Comparison of ENCODE assay signal across 10 cellular contexts in the genomic region with DNA sequence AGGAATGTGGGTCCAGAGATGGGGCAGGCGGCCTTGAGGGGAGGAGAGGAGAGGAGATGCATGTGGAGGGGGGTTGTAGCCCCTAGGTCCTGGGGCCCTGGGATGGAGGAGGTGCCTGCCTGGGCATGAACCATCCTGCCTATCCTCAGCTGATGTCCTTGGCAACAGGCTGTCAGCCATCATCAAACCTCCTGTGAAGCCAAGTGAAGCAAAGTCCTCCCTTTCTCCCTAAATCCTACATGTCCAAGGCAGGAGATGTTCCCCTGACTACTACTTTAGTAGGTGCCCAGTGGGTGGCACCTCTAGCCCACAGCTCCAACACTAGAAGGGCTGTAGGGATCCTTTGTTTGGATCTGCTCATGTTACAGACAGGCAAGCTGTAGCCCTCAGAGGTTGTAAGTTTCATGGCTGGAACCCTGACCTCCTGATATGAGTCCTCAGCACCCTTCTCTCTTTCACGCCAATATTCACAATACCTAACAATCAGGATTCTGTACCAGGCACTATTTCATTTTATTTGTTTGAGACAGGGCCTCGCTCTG.
DNase-seq lines count a peak whose midpoint lies in the region; ATAC-seq, FAIRE-seq and TF ChIP-seq lines count a peak whose summit lies in the region.
"Had no signal": no experiment of that assay in that cellular context is flagged by ENCODE, and none has a peak within 500 bp of the region (broad histone marks: within the 10 kb centered on the region; RNA-seq: fewer than 3 reads in every experiment).

No MANE protein-coding gene starts in this region.

- H3K4me3 Mint-ChIP-seq in Calu3 (ENCODE audit: low read depth, unreplicated experiment) (no peak overlapping the region), astrocyte (ENCODE audit: unreplicated experiment) (no peak overlapping the region)
- H3K4me3 Mint-ChIP-seq: type B pancreatic cell had no signal

- peak; percentile 58 for DNase-seq in Calu3
- peak; percentile 36 for DNase-seq in astrocyte (ENCODE audit: low read depth)
- DNase-seq in kidney tubule cell (ENCODE audit: low spot score): peak; percentile 48
- DNase-seq in GM19238 (ENCODE audit: insufficient read length, low spot score): no peak
- DNase-seq in CD1c-positive myeloid dendritic cell (ENCODE audit: extremely low spot score): no peak
- no peak for DNase-seq in activated naive CD4-positive, alpha-beta T cell (lab: John Stamatoyannopoulos, UW)

- H3K4me1 ChIP-seq in astrocyte (ENCODE audit: insufficient read depth, low read length): peaks cover 2% of the 10 kb centered on the region

- H4K20me1 ChIP-seq in astrocyte (ENCODE audit: insufficient read depth, low read length): no peaks in the 10 kb centered on the region

- peaks cover 33% of the 10 kb centered on the region for H3K4me1 Mint-ChIP-seq in Calu3 (ENCODE audit: low read depth, unreplicated experiment)
- H3K4me1 Mint-ChIP-seq in astrocyte (ENCODE audit: low read depth, unreplicated experiment): no peaks in the 10 kb centered on the region

- H2AFZ ChIP-seq in astrocyte (ENCODE audit: low read depth, low read length): no peak overlapping the region

- no peaks in the 10 kb centered on the region for H3K36me3 Mint-ChIP-seq in Calu3 (ENCODE audit: insufficient read depth, unreplicated experiment)
- no peaks in the 10 kb centered on the region for H3K36me3 Mint-ChIP-seq in astrocyte (ENCODE audit: low read depth, unreplicated experiment)
- H3K36me3 Mint-ChIP-seq: type B pancreatic cell had no signal

- CTCF ChIA-PET in Calu3 (lab: Charles Lee): interaction anchor here (0.6 to 4.4 kb wide), 6 partner anchors 283 to 558 kb away, joined by 3 to 57 read pairs (median 5); no protein-coding TSS in a partner anchor

- no peaks in the 10 kb centered on the region for H3K36me3 ChIP-seq in astrocyte (ENCODE audit: insufficient read depth, low read length)

- TF ChIP-seq CTCF in Calu3 (IDR thresholded peaks at IDR 0.05; ENCODE audit: unreplicated experiment): no peak
- TF ChIP-seq CTCF in astrocyte (IDR thresholded peaks at IDR 0.05; ENCODE audit: insufficient read depth, low read depth, low read length): no peak

- no peaks in the 10 kb centered on the region for H3K9me3 ChIP-seq in astrocyte (ENCODE audit: insufficient read depth, low read depth, low read length)

- peaks cover 4% of the 10 kb centered on the region for H3K27me3 ChIP-seq in astrocyte (ENCODE audit: insufficient read depth, low read length)

- peak; percentile 36 for TF ChIP-seq RAD21 in Ishikawa (IDR thresholded peaks at IDR 0.05; ENCODE audit: low read depth)

- TF ChIP-seq EP300 in Ishikawa (IDR thresholded peaks at IDR 0.05; ENCODE audit: borderline replicate concordance): no peak

- ATAC-seq in GM18502 (IDR thresholded peaks at IDR 0.05; ENCODE audit: poor library complexity, unreplicated experiment): no peak

- no peaks in the 10 kb centered on the region for H3K27me3 Mint-ChIP-seq in Calu3 (ENCODE audit: unreplicated experiment)
- peaks cover 17% of the 10 kb centered on the region for H3K27me3 Mint-ChIP-seq in astrocyte (ENCODE audit: low read depth, unreplicated experiment)

- H3K27ac Mint-ChIP-seq in Calu3 (ENCODE audit: unreplicated experiment): no peak overlapping the region
- no peak overlapping the region for H3K27ac Mint-ChIP-seq in astrocyte (ENCODE audit: unreplicated experiment)
- H3K27ac Mint-ChIP-seq: type B pancreatic cell had no signal

- no TSS peak for BruUV-seq in Calu3 (replicated peaks; lab: Mats Ljungman, UMichigan)

- no peak for FAIRE-seq in astrocyte (lab: Jason Lieb, UNC)
- FAIRE-seq: TTC549 had no signal

- no peak overlapping the region for H3K4me2 ChIP-seq in astrocyte (ENCODE audit: low read length)

- no peaks in the 10 kb centered on the region for H3K9me3 Mint-ChIP-seq in Calu3 (ENCODE audit: low read depth, unreplicated experiment)
- no peaks in the 10 kb centered on the region for H3K9me3 Mint-ChIP-seq in astrocyte (ENCODE audit: unreplicated experiment)
- H3K9me3 Mint-ChIP-seq: type B pancreatic cell had no signal

- intact Hi-C loops in Calu3 (cut with micrococcal nuclease; ENCODE audit: unreplicated experiment): loop anchor here (1.0 to 10.0 kb wide), 9 partner anchors 79 to 976 kb away; partner anchors contain the start of gene CCDC71L

- no peak overlapping the region for H3K4me3 ChIP-seq in astrocyte (ENCODE audit: insufficient read depth, low read depth, low read length)

- no peak overlapping the region for H3K27ac ChIP-seq in astrocyte (ENCODE audit: low read depth, low read length)

- H3K9ac ChIP-seq in astrocyte (ENCODE audit: low read length): no peak overlapping the region

- no peaks in the 10 kb centered on the region for H3K79me2 ChIP-seq in astrocyte (ENCODE audit: insufficient read depth, low read length)

TF ChIP-seq in Ishikawa, 13 proteins besides CTCF, POLR2A, EP300 and RAD21:
- no peak for TF ChIP-seq MAX (IDR thresholded peaks at IDR 0.05)
- no peak for TF ChIP-seq NFIC (IDR thresholded peaks at IDR 0.05)

Comparison
In these comparisons a context has a peak if more than half of its experiments do, and no peak if none do; other contexts are left out.
1. DNase-seq: peak in Calu3 (single experiment), astrocyte (single experiment) and kidney tubule cell (single experiment); none in GM19238 (single experiment), CD1c-positive myeloid dendritic cell (single experiment) and activated naive CD4-positive, alpha-beta T cell (0 of 4).